ENCODE assay signal across 1 cellular context in the genomic region with DNA sequence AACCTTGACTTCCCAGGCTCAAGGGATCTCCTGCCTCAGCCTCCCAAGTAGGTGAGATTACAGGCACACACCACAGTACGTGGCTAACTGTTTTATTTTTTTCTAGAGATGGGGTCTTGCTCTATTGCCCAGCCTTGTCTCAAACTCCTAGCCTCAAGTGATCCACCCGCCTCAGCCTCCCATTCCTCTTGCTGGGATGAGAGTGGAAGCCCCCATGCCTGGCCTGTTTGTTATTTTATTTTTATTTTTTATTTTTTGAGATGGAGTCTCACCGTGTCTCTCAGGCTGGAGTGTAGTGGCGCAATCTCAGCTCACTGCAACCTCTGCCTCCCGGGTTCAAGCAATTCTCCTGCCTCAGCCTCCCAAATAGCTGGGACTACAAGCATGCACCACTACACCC. TPM values are rescaled to one million over a fixed set of nuclear protein-coding genes. Genes with fewer than 3 reads are reported as not detected.
"Had no signal": no experiment of that assay in that cellular context is flagged by ENCODE, and none has a peak within 500 bp of the region (broad histone marks: within the 10 kb centered on the region; RNA-seq: fewer than 3 reads in every experiment).

No MANE protein-coding gene starts in this region.

RNA-seq across cellular contexts. Expression of a gene that starts 20.6 kb away (rescaled TPM):
- total RNA-seq: GM12878 had no signal
- polyA plus RNA-seq: GM12878 had no signal
